Comparison of ENCODE assay signal across 8 cellular contexts in the genomic region with DNA sequence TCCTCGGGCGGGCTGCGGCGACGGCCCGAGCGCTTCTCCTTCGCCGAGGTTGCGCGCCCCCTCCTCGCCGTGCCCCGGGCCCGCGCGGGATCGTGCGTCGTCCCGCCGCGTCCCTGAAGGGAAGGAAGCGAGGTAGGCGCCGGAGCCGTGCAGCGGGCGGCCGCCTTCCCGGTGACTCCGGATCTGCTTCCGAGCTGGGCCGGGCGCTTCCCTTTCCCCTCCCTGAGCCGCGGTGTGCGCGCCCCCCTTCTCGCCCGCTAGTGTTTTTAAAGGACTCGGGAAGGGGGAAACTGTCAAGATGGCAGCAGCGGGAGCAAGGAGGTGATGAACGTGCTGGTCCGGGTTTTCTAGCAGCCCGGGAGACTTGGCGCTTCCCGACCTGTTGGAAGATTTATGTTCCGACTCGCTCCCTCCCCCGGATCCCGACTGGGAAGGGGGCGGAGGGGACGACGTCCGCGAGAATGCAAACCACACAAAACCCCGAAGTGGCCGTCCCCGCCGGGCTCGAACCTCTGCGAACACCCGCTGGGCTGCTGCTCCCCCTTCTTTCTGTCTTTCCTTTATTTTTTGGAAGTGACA. TPM values are rescaled to one million over a fixed set of nuclear protein-coding genes. Genes with fewer than 3 reads are reported as not detected.
A peak's percentile ranks its signal among the peaks of the same experiment; 100 is the strongest.
DNase-seq lines count a peak whose midpoint lies in the region; ATAC-seq and TF ChIP-seq lines count a peak whose summit lies in the region.

No MANE protein-coding gene starts in this region.

- no peaks in the 10 kb centered on the region for H3K9me3 ChIP-seq in left ventricle myocardium inferior (replicated peaks)

- H3K27ac ChIP-seq in angular gyrus (ENCODE audit: low read depth, low read length) = peak overlapping the region; percentile 98
- H3K27ac ChIP-seq in left ventricle myocardium inferior (replicated peaks) = peak overlapping the region; percentile 98

- intact Hi-C loops in left ventricle myocardium inferior (cut with micrococcal nuclease) (loop anchor here (5.0 to 10.0 kb wide), 2 partner anchors 95 to 222 kb away; no protein-coding TSS in a partner anchor), posterior vena cava (cut with DNase I) (loop anchor here (1.0 to 10.0 kb wide), 3 partner anchors 95 to 277 kb away; no protein-coding TSS in a partner anchor)

- H3K4me3 ChIP-seq in left ventricle myocardium inferior = peak overlapping the region; percentile 88

- H3K27me3 ChIP-seq in left ventricle myocardium inferior (ENCODE audit: low read depth) = no peaks in the 10 kb centered on the region

- no peaks in the 10 kb centered on the region for H3K36me3 ChIP-seq in left ventricle myocardium inferior

- H3K4me1 ChIP-seq in left ventricle myocardium inferior = peaks cover 71% of the 10 kb centered on the region

- DNase-seq in activated CD4-positive, CD25-positive, alpha-beta regulatory T cell treated with anti-CD3 and anti-CD28 coated beads, Interleukin-2, amount 50 U/mL, for 72 hours = no peak
- DNase-seq in NCI-H748 treated with DMSO at 0.1 percent for 48 hours (lab: John Stamatoyannopoulos, UW) (peak; percentile 60), left ventricle myocardium inferior (no peak), posterior vena cava (ENCODE audit: low spot score) (peak; percentile 94), NAMALWA (ENCODE audit: low spot score) (no peak)

- peak; percentile 0 for ATAC-seq in activated CD4-positive, CD25-positive, alpha-beta regulatory T cell treated with anti-CD3 and anti-CD28 coated beads, Interleukin-2, amount 50 U/mL, for 24 hours
- peak; percentile 4 for ATAC-seq in HG03045 (IDR thresholded peaks at IDR 0.05; ENCODE audit: unreplicated experiment)

- TF ChIP-seq CTCF in left ventricle myocardium inferior (IDR thresholded peaks at IDR 0.05; ENCODE audit: borderline replicate concordance) = no peak

RNA-seq across cellular contexts. Expression of a gene that starts 0.7 kb away (rescaled TPM):
- total RNA-seq in left ventricle myocardium inferior = 34.8 TPM
- total RNA-seq in posterior vena cava = 10 to 100 TPM; 53.8 to 57.7 TPM

Comparison
In these comparisons a context has a peak if more than half of its experiments do, and no peak if none do; other contexts are left out.
1. DNase-seq: peak in NCI-H748 treated with DMSO at 0.1 percent for 48 hours (single experiment) and posterior vena cava (single experiment); none in activated CD4-positive, CD25-positive, alpha-beta regulatory T cell treated with anti-CD3 and anti-CD28 coated beads, Interleukin-2, amount 50 U/mL, for 72 hours (single experiment), left ventricle myocardium inferior (single experiment) and NAMALWA (single experiment).